Comparison of ENCODE assay signal across 30 cellular contexts in genomic region chr2:44852594-44852993, GRCh38.
"Had no signal": no experiment of that assay in that cellular context is flagged by ENCODE, and none has a peak within 500 bp of the region (broad histone marks: within the 10 kb centered on the region; RNA-seq: fewer than 3 reads in every experiment).

No MANE protein-coding gene starts in this region.

- H3K79me2 ChIP-seq: parathyroid adenoma had no signal

- H3K9ac ChIP-seq: neural progenitor cell, parathyroid adenoma had no signal

- ATAC-seq: left colon; left lung; natural killer cell; psoas muscle; sciatic nerve; stimulated activated naive B cell treated with anti-CD40 and anti-IgM and Interleukin-4, amounts not matched to agents 10 μg/mL and 1 μg/mL and 100 μg/mL, for 72 hours; stimulated activated naive CD8-positive, alpha-beta T cell treated with anti-CD3 and anti-CD28 coated beads, Interleukin-15, Interleukin-2, amounts not matched to agents 100 U/mL and 50 U/mL, for 24 hours had no signal

- H2AFZ ChIP-seq: neural progenitor cell, parathyroid adenoma had no signal

- H3K27ac ChIP-seq: left lung, neural progenitor cell, neutrophil, parathyroid adenoma, psoas muscle, skin epidermis, stomach, testis, thyroid gland, transverse colon, upper lobe of left lung, vagina had no signal

- FAIRE-seq: islet of Langerhans, kidney had no signal

- H3K4me3 ChIP-seq: left lung, lung, neural progenitor cell, psoas muscle, skin epidermis, stomach, testis, thyroid gland, transverse colon, upper lobe of left lung, vagina had no signal

- H3K4me2 ChIP-seq: neural progenitor cell had no signal

- H3K4me1 ChIP-seq: left lung, neural progenitor cell, parathyroid adenoma, psoas muscle, stomach, testis, thyroid gland, transverse colon, upper lobe of left lung, vagina had no signal

- H3K27me3 ChIP-seq: neural progenitor cell, testis, thyroid gland, upper lobe of left lung, vagina had no signal

- H3K9me3 ChIP-seq: left lung, neutrophil, psoas muscle, stomach, testis, thyroid gland, transverse colon, upper lobe of left lung, vagina had no signal

- DNase-seq: hypothalamus; immature natural killer cell; kidney; left colon; left lung; mesendoderm; naive B cell; natural killer cell; nephron progenitor cell; occipital lobe; psoas muscle; stimulated activated CD4-positive, alpha-beta T cell treated with anti-CD3 and anti-CD28 coated beads, Interleukin-12 subunit alpha, Interleukin-12 subunit beta, amount 100 ng/mL, for 4 hours; stimulated activated CD4-positive, alpha-beta T cell treated with anti-CD3 and anti-CD28 coated beads, Interleukin-15, amount 100 ng/mL, for 24 hours; stimulated activated CD4-positive, alpha-beta T cell treated with anti-CD3 and anti-CD28 coated beads, Interleukin-2, amount 100 ng/mL, for 24 hours; stimulated activated CD4-positive, alpha-beta T cell treated with anti-CD3 and anti-CD28 coated beads, Interleukin-4, amount 100 ng/mL, for 1 hour; stimulated activated naive B cell treated with anti-CD40 and anti-IgM and Interleukin-4, amounts not matched to agents 10 μg/mL and 1 μg/mL and 100 μg/mL, for 72 hours; stimulated activated naive CD8-positive, alpha-beta T cell treated with anti-CD3 and anti-CD28 coated beads, Interleukin-15, Interleukin-2, amounts not matched to agents 100 U/mL and 50 U/mL, for 24 hours; stomach; testis; thyroid gland; transverse colon; upper lobe of left lung had no signal

- H3K36me3 ChIP-seq: left lung, neural progenitor cell, neutrophil, stomach, thyroid gland, transverse colon, upper lobe of left lung, vagina had no signal
